8 cellular contexts compared by ENCODE assay signal in the genomic region with DNA sequence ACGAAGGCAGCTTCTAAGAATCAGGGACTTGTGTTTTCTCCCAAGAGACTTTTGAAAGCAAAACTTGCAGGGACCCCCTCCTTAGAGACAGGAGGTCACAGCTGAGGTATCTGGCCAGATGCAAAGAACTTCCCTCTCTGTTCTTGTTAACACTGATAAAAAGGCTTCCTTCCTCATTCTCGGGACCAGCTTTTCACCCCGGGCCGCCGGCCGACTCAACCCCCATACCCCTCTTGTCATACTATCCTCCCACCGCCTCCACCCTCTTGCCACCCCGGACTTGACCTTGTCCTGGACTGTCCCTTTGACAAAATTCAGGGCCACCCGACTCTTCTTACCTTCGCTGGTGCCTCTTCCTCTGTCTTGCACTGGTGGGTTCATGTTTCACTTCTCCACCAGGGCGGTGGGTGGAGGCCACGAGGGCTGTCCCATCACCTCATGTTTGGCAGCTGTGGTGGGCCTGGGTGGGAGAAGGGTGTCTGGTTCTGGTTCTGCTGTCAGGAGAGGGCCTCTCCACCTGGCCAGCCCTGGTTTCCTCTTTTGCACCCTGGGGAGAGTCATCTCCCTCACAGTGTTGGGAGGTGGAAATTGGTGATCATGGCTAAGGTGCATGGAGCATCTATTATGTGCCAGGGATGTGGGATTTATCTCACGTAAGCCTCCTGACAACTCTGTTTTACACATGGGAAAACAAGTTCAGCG. TPM values are rescaled to one million over a fixed set of nuclear protein-coding genes. Genes with fewer than 3 reads are reported as not detected.
DNase-seq lines count a peak whose midpoint lies in the region; ATAC-seq, FAIRE-seq and TF ChIP-seq lines count a peak whose summit lies in the region.

No MANE protein-coding gene starts in this region.

- H3K4me3 ChIP-seq in DND-41 (ENCODE audit: low read depth in 1 of 2, low read length in 2 of 2): no peak overlapping the region
- H3K4me3 ChIP-seq in GM12878: peak overlapping the region; percentile 29; the same call in 1 of the 2 replicates

- ATAC-seq in DND-41 (ENCODE audit: insufficient read depth, low read depth) (peak; percentile 74), GM19395 (IDR thresholded peaks at IDR 0.05; ENCODE audit: unreplicated experiment) (peak; percentile 64), HG03354 (IDR thresholded peaks at IDR 0.05; ENCODE audit: poor library complexity, severe bottlenecking, unreplicated experiment) (peak; percentile 67), GM12878 (peak; percentile 66)

- POLR2A ChIA-PET in GM12878 (lab: Charles Lee): interaction anchor here (0.5 to 5.0 kb wide), 18 partner anchors 11 to 547 kb away, joined by 3 to 72 read pairs (median 6); partner anchors contain the start of gene BHLHE40

- 1% methylated on average over 14 of the region's 14 CpGs for WGBS in GM12878 (ENCODE audit: insufficient coverage, insufficient replicate concordance, low lambda C conversion rate, missing lambda C conversion rate)

- no peak; the same call in 1 of the 2 replicates for TF ChIP-seq POLR2A in GM12878 (IDR thresholded peaks at IDR 0.05; ENCODE audit: low read depth, low read length)

- H2AFZ ChIP-seq in DND-41 (ENCODE audit: low read depth, low read length) (no peak overlapping the region), GM12878 (ENCODE audit: control insufficient read depth, low read depth, low read length) (peak overlapping the region; percentile 34)

- H3K79me2 ChIP-seq in DND-41 (ENCODE audit: insufficient read depth, low read length): no peaks in the 10 kb centered on the region
- H3K79me2 ChIP-seq in GM12878 (ENCODE audit: control insufficient read depth, insufficient read depth, low read length): no peaks in the 10 kb centered on the region

- in situ Hi-C loops in GM12878 (cut with MboI): no loop called here

- BruUV-seq in GM12878 (replicated peaks; lab: Mats Ljungman, UMichigan): no TSS peak

- no peaks in the 10 kb centered on the region for H4K20me1 ChIP-seq in DND-41 (ENCODE audit: insufficient read depth, low read length)
- no peaks in the 10 kb centered on the region for H4K20me1 ChIP-seq in GM12878 (ENCODE audit: control insufficient read depth, insufficient read depth)

- H3K27me3 ChIP-seq in DND-41 (ENCODE audit: insufficient read depth, low read length, poor library complexity) (no peaks in the 10 kb centered on the region), GM12878 (replicated peaks in 1 of 2; ENCODE audit: control insufficient read depth in 2 of 2, insufficient read depth in 2 of 2, low read length in 1 of 2) (no peaks in the 10 kb centered on the region)

- H3K27ac ChIP-seq in DND-41 (ENCODE audit: low read length): peak overlapping the region; percentile 8; the same call in 1 of the 2 replicates
- peak overlapping the region; percentile 89 for H3K27ac ChIP-seq in GM12878 (ENCODE audit: control insufficient read depth, insufficient read depth)

- H3K4me1 ChIP-seq in DND-41 (ENCODE audit: insufficient read depth, low read length): peaks cover 28% of the 10 kb centered on the region
- H3K4me1 ChIP-seq in GM12878 (ENCODE audit: control insufficient read depth, insufficient read depth, low read length): peaks cover 75% of the 10 kb centered on the region

- intact Hi-C loops in GM12878 (cut with micrococcal nuclease; ENCODE audit: unreplicated experiment): loop anchor here (2.0 to 10.0 kb wide), 2 partner anchors 45 to 183 kb away; no protein-coding TSS in a partner anchor
- intact Hi-C loops in posterior cingulate gyrus (cut with DNase I): no loop called here

- peak; percentile 43 for DNase-seq in DND-41
- DNase-seq in GM12878 (ENCODE audit: low read depth, low spot score): peak; percentile 71
- no peak for DNase-seq in mucosa of gallbladder (ENCODE audit: low spot score)
- no peak for DNase-seq in posterior cingulate gyrus
- DNase-seq in NCI-H774 (lab: John Stamatoyannopoulos, UW): no peak
- DNase-seq in DMS 273 treated with DMSO at 0.1 percent for 48 hours (lab: John Stamatoyannopoulos, UW): no peak

- SMC1A ChIA-PET in GM12878 (lab: Charles Lee; ENCODE audit: uncharacterized antibody, unreplicated experiment): interaction anchor here (0.8 to 5.0 kb wide), 19 partner anchors 11 to 300 kb away, joined by 3 to 116 read pairs (median 5); partner anchors contain the start of gene BHLHE40

- CTCF ChIA-PET in GM12878 (lab: Yijun Ruan, JAX): interaction anchor here (0.7 to 23.1 kb wide), 10 partner anchors 10 to 300 kb away, joined by 3 to 330 read pairs (median 4); partner anchors contain the start of gene BHLHE40

- no peaks in the 10 kb centered on the region for H3K36me3 ChIP-seq in DND-41 (ENCODE audit: insufficient read depth, low read length)
- H3K36me3 ChIP-seq in GM12878 (ENCODE audit: control insufficient read depth in 2 of 2, insufficient read depth in 2 of 2, low read length in 1 of 2): no peaks in the 10 kb centered on the region

- no peak for TF ChIP-seq RAD21 in GM12878 (IDR thresholded peaks at IDR 0.05; ENCODE audit: insufficient read depth, low read depth, low read length)

- RAD21 ChIA-PET in GM12878 (lab: Charles Lee; ENCODE audit: unreplicated experiment): interaction anchor here (0.6 to 16.6 kb wide), 20 partner anchors 10 to 300 kb away, joined by 3 to 421 read pairs (median 6); partner anchors contain the start of gene BHLHE40

- H3K9ac ChIP-seq in DND-41 (ENCODE audit: low read depth, low read length) (no peak overlapping the region), GM12878 (ENCODE audit: control insufficient read depth, insufficient read depth, low read length) (peak overlapping the region; percentile 70)

- no peak for TF ChIP-seq CTCF in DND-41 (IDR thresholded peaks at IDR 0.05; ENCODE audit: borderline replicate concordance, extremely low read depth, low read length, poor library complexity, severe bottlenecking)
- TF ChIP-seq CTCF in GM12878 (IDR thresholded peaks at IDR 0.05 in 2 of 3, conservative IDR thresholded peaks at IDR 0.05 in 1 of 3; ENCODE audit: control insufficient read depth in 2 of 3, extremely low read depth in 1 of 3, insufficient read depth in 1 of 3, low read depth in 3 of 3, low read length in 3 of 3): no peak

- peak overlapping the region; percentile 19; the same call in 1 of the 2 replicates for H3K4me2 ChIP-seq in DND-41 (ENCODE audit: insufficient read depth, low read length)
- peak overlapping the region; percentile 83 for H3K4me2 ChIP-seq in GM12878 (ENCODE audit: control insufficient read depth, insufficient read depth)

- TF ChIP-seq EP300 in GM12878 (IDR thresholded peaks at IDR 0.05; ENCODE audit: borderline replicate concordance in 1 of 2, control insufficient read depth in 1 of 2, low read depth in 2 of 2, low read length in 2 of 2): peak; percentile 86 to 92

- H3K9me3 ChIP-seq in DND-41 (ENCODE audit: insufficient read depth, low read length, severe bottlenecking): no peaks in the 10 kb centered on the region
- no peaks in the 10 kb centered on the region for H3K9me3 ChIP-seq in GM12878 (replicated peaks; ENCODE audit: control insufficient read depth, insufficient read depth, low read length)

- FAIRE-seq in GM12878 (lab: Jason Lieb, UNC): peak; percentile 86

TF ChIP-seq in GM12878, 131 proteins besides CTCF, POLR2A, EP300 and RAD21 (continues in another document):
- TF ChIP-seq HDAC6 (IDR thresholded peaks at IDR 0.05; ENCODE audit: unreplicated experiment) (no peak), BHLHE40 (IDR thresholded peaks at IDR 0.05; ENCODE audit: borderline replicate concordance in 1 of 2, low read depth in 2 of 2, low read length in 1 of 2) (peak; percentile 71 to 85; a peak in 3 of 4 replicates), TARDBP (IDR thresholded peaks at IDR 0.05; ENCODE audit: borderline replicate concordance) (no peak), FOXK2 (IDR thresholded peaks at IDR 0.05) (no peak)
- TF ChIP-seq, protein P1, sequence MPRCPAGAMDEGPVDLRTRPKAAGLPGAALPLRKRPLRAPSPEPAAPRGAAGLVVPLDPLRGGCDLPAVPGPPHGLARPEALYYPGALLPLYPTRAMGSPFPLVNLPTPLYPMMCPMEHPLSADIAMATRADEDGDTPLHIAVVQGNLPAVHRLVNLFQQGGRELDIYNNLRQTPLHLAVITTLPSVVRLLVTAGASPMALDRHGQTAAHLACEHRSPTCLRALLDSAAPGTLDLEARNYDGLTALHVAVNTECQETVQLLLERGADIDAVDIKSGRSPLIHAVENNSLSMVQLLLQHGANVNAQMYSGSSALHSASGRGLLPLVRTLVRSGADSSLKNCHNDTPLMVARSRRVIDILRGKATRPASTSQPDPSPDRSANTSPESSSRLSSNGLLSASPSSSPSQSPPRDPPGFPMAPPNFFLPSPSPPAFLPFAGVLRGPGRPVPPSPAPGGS (IDR thresholded peaks at IDR 0.05; ENCODE audit: borderline replicate concordance, insufficient read depth, low read depth, low read length, poor library complexity, severe bottlenecking): peak; percentile 40

RNA-seq across cellular contexts. Expression of gene BHLHE40, which starts 32.5 kb away (rescaled TPM):
- total RNA-seq in GM12878 (2013; cell fraction: nucleolus; rRNA removed): 205 and 214 TPM in 2 replicates
- total RNA-seq in GM12878 (2014; rRNA removed) (58.3 and 61.5 TPM in 2 replicates), GM12878 (2014; rRNA removed; fragmentation: Illumina TruSeq; extraction: Trizol) (36.1 and 36.5 TPM in 2 replicates), GM12878 (2021) (91.3 and 93.1 TPM in 2 replicates), mucosa of gallbladder (56.5 TPM)
- 64.3 TPM for polyA plus RNA-seq in GM12878 (2011; ENCODE audit: low read depth)
- polyA plus RNA-seq in GM12878 (2011; rRNA removed) (60.8 and 106 TPM in 2 replicates), GM12878 (2014; fragmentation: Illumina TruSeq; extraction: Trizol) (65.9 and 78.8 TPM in 2 replicates), GM12878 (2014; fragmentation: Nextera tagmentation; extraction: Ambion mirVana) (10 to 100 TPM; 25.2 to 38.6 TPM), GM12878 (2014; rRNA removed) (62.4 and 63.6 TPM in 2 replicates), GM12878 (2016; fragmentation: Nextera tagmentation; extraction: Ambion mirVana) (10 to 100 TPM; 43.9 to 44.5 TPM)
- 91.6 and 128 TPM in 2 replicates for polyA plus RNA-seq in GM12878 (2011; cell fraction: cytosol; rRNA removed)
- 163 and 169 TPM in 2 replicates for polyA plus RNA-seq in GM12878 (2011; cell fraction: nucleus; rRNA removed)
- 106 and 116 TPM in 2 replicates for polyA plus RNA-seq in GM12878 (2012)
- polyA minus RNA-seq in GM12878 (2011; rRNA and poly(A)+ RNA removed): 93.4 and 100 TPM in 2 replicates
- 60.8 and 70.8 TPM in 2 replicates for polyA minus RNA-seq in GM12878 (2011; cell fraction: cytosol; rRNA and poly(A)+ RNA removed)
- 99.1 and 124 TPM in 2 replicates for polyA minus RNA-seq in GM12878 (2011; cell fraction: nucleus; rRNA and poly(A)+ RNA removed)

Comparison
In these comparisons a context has a peak if more than half of its experiments do, and no peak if none do; other contexts are left out.
1. DNase-seq: peak in DND-41 (single experiment) and GM12878 (single experiment); none in mucosa of gallbladder (single experiment), posterior cingulate gyrus (0 of 10), NCI-H774 (single experiment) and DMS 273 treated with DMSO at 0.1 percent for 48 hours (single experiment).
2. Peak in every context shown above with its lines, with median percentiles within 50 percentile points of each other: ATAC-seq.